32 cellular contexts compared by ENCODE assay signal in genomic region chr1:6557597-6557996, GRCh38. TPM values are rescaled to one million over a fixed set of nuclear protein-coding genes. Genes with fewer than 3 reads are reported as not detected.
"Had no signal": no experiment of that assay in that cellular context is flagged by ENCODE, and none has a peak within 500 bp of the region (broad histone marks: within the 10 kb centered on the region; RNA-seq: fewer than 3 reads in every experiment).

No MANE protein-coding gene starts in this region.

- H3K9me3 Mint-ChIP-seq: activated CD4-positive, alpha-beta T cell treated with anti-CD3 and anti-CD28 coated beads, Interleukin-2, amount 10 ng/mL, durations not matched to agents 24 days and 14 days; activated CD8-positive, alpha-beta T cell treated with anti-CD3 and anti-CD28 coated beads for 36 hours; activated T-cell treated with anti-CD3 and anti-CD28 coated beads, Interleukin-2, amount 50 U/mL, for 4 hours; activated T-helper 17 cell treated with anti-CD3 and anti-CD28 coated beads, Interleukin-2, amount 50 U/mL, for 72 hours; T-helper 2 cell treated with Interferon-gamma antibody and Interleukin-4, amounts not matched to agents 5 μg/mL and 100 μg/mL, for 36 hours had no signal

- H3K36me3 ChIP-seq: colonic mucosa, gastrocnemius medialis had no signal

- H3K4me3 Mint-ChIP-seq: activated CD4-positive, alpha-beta T cell treated with anti-CD3 and anti-CD28 coated beads for 36 hours; activated CD4-positive, alpha-beta T cell treated with anti-CD3 and anti-CD28 coated beads, Interleukin-2, amount 10 ng/mL, durations not matched to agents 24 days and 14 days; activated CD8-positive, alpha-beta T cell treated with anti-CD3 and anti-CD28 coated beads for 36 hours; activated naive CD8-positive, alpha-beta T cell; activated T-cell treated with anti-CD3 and anti-CD28 coated beads, Interleukin-2, amount 50 U/mL, for 4 hours; activated T-helper 17 cell treated with anti-CD3 and anti-CD28 coated beads, Interleukin-2, amount 50 U/mL, for 72 hours; endodermal cell; T-helper 17 cell; T-helper 2 cell treated with Interferon-gamma antibody and Interleukin-4, amounts not matched to agents 5 μg/mL and 100 μg/mL, for 36 hours had no signal

- ATAC-seq: activated CD4-positive, alpha-beta T cell treated with anti-CD3 and anti-CD28 coated beads for 36 hours; activated CD8-positive, alpha-beta T cell treated with anti-CD3 and anti-CD28 coated beads for 36 hours; activated T-cell treated with anti-CD3 and anti-CD28 coated beads, Interleukin-2, amount 50 U/mL, for 4 hours; activated T-helper 17 cell treated with anti-CD3 and anti-CD28 coated beads, Interleukin-2, amount 50 U/mL, for 72 hours; body of pancreas; esophagus mucosa; gastrocnemius medialis; T-helper 17 cell had no signal

- H3K9me3 ChIP-seq: body of pancreas, colonic mucosa, gastrocnemius medialis had no signal

- H3K27ac ChIP-seq: body of pancreas, colonic mucosa, gastrocnemius medialis, WERI-Rb-1 had no signal

- DNase-seq: activated CD4-positive, alpha-beta T cell treated with anti-CD3 and anti-CD28 coated beads for 36 hours; activated CD4-positive, alpha-beta T cell treated with anti-CD3 and anti-CD28 coated beads, Interleukin-2, amount 10 ng/mL, durations not matched to agents 24 days and 14 days; activated CD4-positive, alpha-beta T cell treated with anti-CD3 and anti-CD28 coated beads, Interleukin-2, amount 50 U/mL, for 48 hours; activated CD4-positive, CD25-positive, alpha-beta regulatory T cell; activated CD4-positive, CD25-positive, alpha-beta regulatory T cell treated with anti-CD3 and anti-CD28 coated beads, Interleukin-2, amount 50 U/mL, for 72 hours; activated CD8-positive, alpha-beta memory T cell treated with anti-CD3 and anti-CD28 coated beads for 24 hours; activated CD8-positive, alpha-beta T cell treated with anti-CD3 and anti-CD28 coated beads for 36 hours; activated effector memory CD4-positive, alpha-beta T cell treated with Interleukin-2 at 50 U/mL for 16 hours; activated gamma-delta T cell treated with Interleukin-2 at 50 U/mL for 16 hours; activated naive CD4-positive, alpha-beta T cell treated with anti-CD3 and anti-CD28 coated beads, Interleukin-2, amount 50 U/mL, for 16 hours; activated naive CD4-positive, alpha-beta T cell treated with Interleukin-2 at 50 U/mL for 16 hours; activated T-cell treated with anti-CD3 and anti-CD28 coated beads, Interleukin-2, amount 50 U/mL, for 4 hours; amniotic stem cell; anterior cingulate cortex; body of pancreas; caudate nucleus; colonic mucosa; effector memory CD4-positive, alpha-beta T cell; endodermal cell; foreskin fibroblast; gastrocnemius medialis; glutamatergic neuron; T-helper 1 cell; T-helper 17 cell; T1000; WERI-Rb-1 had no signal

- H3K36me3 Mint-ChIP-seq: activated naive CD8-positive, alpha-beta T cell had no signal

- H3K4me3 ChIP-seq: body of pancreas, colonic mucosa, gastrocnemius medialis had no signal

- H3K27me3 ChIP-seq: body of pancreas, colonic mucosa, gastrocnemius medialis had no signal

- H3K27me3 Mint-ChIP-seq: activated CD4-positive, alpha-beta T cell treated with anti-CD3 and anti-CD28 coated beads, Interleukin-2, amount 10 ng/mL, durations not matched to agents 24 days and 14 days; activated naive CD8-positive, alpha-beta T cell; activated T-helper 17 cell treated with anti-CD3 and anti-CD28 coated beads, Interleukin-2, amount 50 U/mL, for 72 hours had no signal

- H3K27ac Mint-ChIP-seq: activated CD4-positive, alpha-beta T cell treated with anti-CD3 and anti-CD28 coated beads for 36 hours; activated CD4-positive, alpha-beta T cell treated with anti-CD3 and anti-CD28 coated beads, Interleukin-2, amount 10 ng/mL, durations not matched to agents 24 days and 14 days; activated CD8-positive, alpha-beta T cell treated with anti-CD3 and anti-CD28 coated beads for 36 hours; activated naive CD8-positive, alpha-beta T cell; activated T-helper 17 cell treated with anti-CD3 and anti-CD28 coated beads, Interleukin-2, amount 50 U/mL, for 72 hours; endodermal cell; T-helper 17 cell; T-helper 2 cell treated with Interferon-gamma antibody and Interleukin-4, amounts not matched to agents 5 μg/mL and 100 μg/mL, for 36 hours had no signal

RNA-seq across cellular contexts. Expression of gene TAS1R1, which starts 2.5 kb away (rescaled TPM):
- total RNA-seq: activated CD4-positive, alpha-beta T cell treated with anti-CD3 and anti-CD28 coated beads, Interleukin-2, amount 10 ng/mL, durations not matched to agents 24 days and 14 days; activated CD8-positive, alpha-beta T cell treated with anti-CD3 and anti-CD28 coated beads for 36 hours; activated T-cell treated with anti-CD3 and anti-CD28 coated beads, Interleukin-2, amount 50 U/mL, for 4 hours; activated T-helper 17 cell treated with anti-CD3 and anti-CD28 coated beads, Interleukin-2, amount 50 U/mL, for 72 hours; body of pancreas; colonic mucosa; dermis microvascular lymphatic vessel endothelial cell; epithelial cell of proximal tubule; esophagus mucosa; gastrocnemius medialis; T-helper 17 cell had no signal
